In the genomic region with DNA sequence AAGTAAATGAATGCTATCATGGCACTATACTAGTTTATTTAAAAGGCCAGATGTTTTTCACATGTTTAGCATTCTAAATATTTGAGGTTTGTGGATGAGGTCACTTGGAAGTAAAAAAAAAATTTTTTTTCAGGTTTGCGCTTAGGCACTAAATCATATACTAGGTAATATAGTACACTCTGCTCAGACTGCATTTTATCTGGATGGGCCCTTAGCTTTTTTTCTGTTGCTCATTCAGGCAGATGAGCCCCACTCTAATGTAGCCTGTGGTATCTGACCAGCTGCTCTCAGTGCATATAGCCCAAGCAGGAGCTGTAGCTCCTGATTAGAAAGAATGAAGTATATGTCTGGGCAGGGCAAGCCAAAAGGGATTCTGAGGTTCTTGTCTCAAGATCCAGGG, we compare ENCODE assay signal across 18 cellular contexts.
DNase-seq lines count a peak whose midpoint lies in the region; TF ChIP-seq lines count a peak whose summit lies in the region.
"Had no signal": no experiment of that assay in that cellular context is flagged by ENCODE, and none has a peak within 500 bp of the region (broad histone marks: within the 10 kb centered on the region; RNA-seq: fewer than 3 reads in every experiment).

No MANE protein-coding gene starts in this region.

- H3K4me3 ChIP-seq in astrocyte of the spinal cord (ENCODE audit: low read depth, low read length): no peak overlapping the region
- H3K4me3 ChIP-seq in fibroblast of villous mesenchyme (ENCODE audit: low read depth, low read length): no peak overlapping the region
- H3K4me3 ChIP-seq: GM12878, GM23338 had no signal

- DNase-seq in AG20443 (ENCODE audit: low spot score): peak; percentile 16
- peak; percentile 31 for DNase-seq in H4 (ENCODE audit: low spot score)
- peak; percentile 23 for DNase-seq in astrocyte of the spinal cord (ENCODE audit: low read depth, low spot score)
- peak; percentile 5 for DNase-seq in fibroblast of villous mesenchyme (ENCODE audit: low read depth)
- DNase-seq in DMS153 treated with DMSO at 0.1 percent for 48 hours (lab: John Stamatoyannopoulos, UW; ENCODE audit: unreplicated experiment): no peak
- DNase-seq in NCI-H2107 (lab: John Stamatoyannopoulos, UW): no peak
- no peak for DNase-seq in NCI-H82 (lab: John Stamatoyannopoulos, UW)
- DNase-seq in NCI-H1436 treated with DMSO at 0.1 percent for 48 hours (lab: John Stamatoyannopoulos, UW): no peak
- DNase-seq: ACHN; BE2C; CD4-positive, alpha-beta memory T cell; COR-L47; DMS153; DND-41; GDM1; H9 had no signal

- in situ Hi-C loops in astrocyte of the spinal cord (cut with HindIII; ENCODE audit: low sequenced_read_pairs): no loop called here

- TF ChIP-seq CTCF in astrocyte of the spinal cord (IDR thresholded peaks at IDR 0.05; ENCODE audit: low read depth, low read length) (no peak), fibroblast of villous mesenchyme (IDR thresholded peaks at IDR 0.05; ENCODE audit: insufficient read depth, low read depth, low read length) (no peak)

Comparison
In these comparisons a context has a peak if more than half of its experiments do, and no peak if none do; other contexts are left out.
1. DNase-seq: peak in AG20443 (single experiment), H4 (single experiment), astrocyte of the spinal cord (single experiment) and fibroblast of villous mesenchyme (single experiment); none in DMS153 treated with DMSO at 0.1 percent for 48 hours (single experiment), NCI-H2107 (single experiment), NCI-H82 (single experiment) and NCI-H1436 treated with DMSO at 0.1 percent for 48 hours (single experiment).